ENCODE assay signal across 10 cellular contexts in genomic region chr1:147762233-147763024, GRCh38. TPM values are rescaled to one million over a fixed set of nuclear protein-coding genes. Genes with fewer than 3 reads are reported as not detected.
DNase-seq lines count a peak whose midpoint lies in the region; ATAC-seq and TF ChIP-seq lines count a peak whose summit lies in the region.
"Had no signal": no experiment of that assay in that cellular context is flagged by ENCODE, and none has a peak within 500 bp of the region (broad histone marks: within the 10 kb centered on the region; RNA-seq: fewer than 3 reads in every experiment).

No MANE protein-coding gene starts in this region.

- DNase-seq in CD4-positive, CD25-positive, alpha-beta regulatory T cell, result peak in 2 of 3 donors; percentile 23 to 68
- DNase-seq in HT-29 (ENCODE audit: low spot score) (peak; percentile 70), mammary epithelial cell (no peak), memory B cell (ENCODE audit: low spot score in 2 of 2) (no peak), DMS153 treated with DMSO at 0.1 percent for 48 hours (lab: John Stamatoyannopoulos, UW; ENCODE audit: unreplicated experiment) (no peak), SIG-M5 (lab: John Stamatoyannopoulos, UW) (no peak), caudate nucleus (lab: John Stamatoyannopoulos, UW) (no peak), omental fat pad (ENCODE audit: low spot score) (no peak)
- DNase-seq: glutamatergic neuron, NCI-H69 had no signal

- peak overlapping the region; percentile 18 for H2AFZ ChIP-seq in mammary epithelial cell (ENCODE audit: low read depth, low read length)

- BruUV-seq in mammary epithelial cell (replicated peaks; lab: Mats Ljungman, UMichigan), result no TSS peak

- peak overlapping the region; percentile 72 for H3K4me3 ChIP-seq in CD4-positive, CD25-positive, alpha-beta regulatory T cell (ENCODE audit: low read depth, low read length)
- no peak overlapping the region for H3K4me3 ChIP-seq in mammary epithelial cell (replicated peaks in 1 of 3; ENCODE audit: insufficient read depth in 1 of 3, low read depth in 2 of 3, low read length in 3 of 3)

- in situ Hi-C loops in mammary epithelial cell (cut with MboI; ENCODE audit: low sequenced_read_pairs in 2 of 2), result no loop called here

- 75% methylated on average over 3 of the region's 3 CpGs for WGBS in mammary epithelial cell (ENCODE audit: low coverage, missing lambda C conversion rate)

- H3K4me2 ChIP-seq in mammary epithelial cell (ENCODE audit: insufficient read depth, low read depth, low read length), result no peak overlapping the region

- peaks cover 17% of the 10 kb centered on the region for H3K4me1 ChIP-seq in CD4-positive, CD25-positive, alpha-beta regulatory T cell (ENCODE audit: control insufficient read depth, insufficient read depth, low read length, poor library complexity, severe bottlenecking)
- peaks cover 53% of the 10 kb centered on the region for H3K4me1 ChIP-seq in mammary epithelial cell (ENCODE audit: insufficient read depth, low read length)

- peak overlapping the region; percentile 64 to 85 (median 72) for H3K27ac Mint-ChIP-seq in CD4-positive, CD25-positive, alpha-beta regulatory T cell
- H3K27ac Mint-ChIP-seq in memory B cell, result peak overlapping the region; percentile 26

- no peaks in the 10 kb centered on the region for H3K36me3 ChIP-seq in CD4-positive, CD25-positive, alpha-beta regulatory T cell (ENCODE audit: control insufficient read depth, insufficient read depth, low read length)
- no peaks in the 10 kb centered on the region for H3K36me3 ChIP-seq in mammary epithelial cell (ENCODE audit: insufficient read depth, low read length)

- CTCF ChIA-PET in mammary epithelial cell (lab: Charles Lee; ENCODE audit: low non-redundant PET), result no interaction called here

- H3K27me3 Mint-ChIP-seq in CD4-positive, CD25-positive, alpha-beta regulatory T cell, result peaks cover 4% of the 10 kb centered on the region
- no peaks in the 10 kb centered on the region for H3K27me3 Mint-ChIP-seq in memory B cell

- TF ChIP-seq CTCF in mammary epithelial cell (conservative IDR thresholded peaks at IDR 0.05 in 1 of 2, IDR thresholded peaks at IDR 0.05 in 1 of 2; ENCODE audit: extremely low read depth in 1 of 2, insufficient read depth in 1 of 2, low read depth in 1 of 2, low read length in 2 of 2) (no peak), omental fat pad (IDR thresholded peaks at IDR 0.05) (no peak)

- H3K4me3 Mint-ChIP-seq in CD4-positive, CD25-positive, alpha-beta regulatory T cell, result peak overlapping the region; percentile 4 to 74 (median 21)
- H3K4me3 Mint-ChIP-seq in memory B cell, result peak overlapping the region; percentile 4

- H3K4me1 Mint-ChIP-seq in CD4-positive, CD25-positive, alpha-beta regulatory T cell, result peaks cover 5 to 41% (median 28%) of the 10 kb centered on the region in 4 donors
- H3K4me1 Mint-ChIP-seq in memory B cell, result peaks cover 22% of the 10 kb centered on the region

- H3K9me3 ChIP-seq in CD4-positive, CD25-positive, alpha-beta regulatory T cell (ENCODE audit: control insufficient read depth in 2 of 2, low read length in 2 of 2), result no peaks in the 10 kb centered on the region
- H3K9me3 ChIP-seq in mammary epithelial cell (replicated peaks; ENCODE audit: insufficient read depth, low read length), result no peaks in the 10 kb centered on the region

- H3K9me3 Mint-ChIP-seq in CD4-positive, CD25-positive, alpha-beta regulatory T cell, result no peaks in the 10 kb centered on the region
- H3K9me3 Mint-ChIP-seq in memory B cell, result no peaks in the 10 kb centered on the region

- H3K9ac ChIP-seq in mammary epithelial cell (ENCODE audit: insufficient read depth, low read length), result no peak overlapping the region

- dilution Hi-C loops in mammary epithelial cell (cut with HindIII; ENCODE audit: low sequenced_read_pairs), result no loop called here

- H3K79me2 ChIP-seq in mammary epithelial cell (ENCODE audit: insufficient read depth, low read length), result no peaks in the 10 kb centered on the region

- peak overlapping the region; percentile 52 for H3K27ac ChIP-seq in CD4-positive, CD25-positive, alpha-beta regulatory T cell (ENCODE audit: insufficient read depth, low read length, poor library complexity, severe bottlenecking)
- H3K27ac ChIP-seq in mammary epithelial cell (ENCODE audit: insufficient read depth, low read depth, low read length) (no peak overlapping the region), caudate nucleus (ENCODE audit: low read depth, low read length) (no peak overlapping the region)

- intact Hi-C loops in mammary epithelial cell (cut with micrococcal nuclease), result no loop called here

- no peaks in the 10 kb centered on the region for H3K27me3 ChIP-seq in CD4-positive, CD25-positive, alpha-beta regulatory T cell (ENCODE audit: control insufficient read depth, insufficient read depth, low read length)
- H3K27me3 ChIP-seq in mammary epithelial cell (ENCODE audit: insufficient read depth, low read length), result no peaks in the 10 kb centered on the region

- H3K36me3 Mint-ChIP-seq in CD4-positive, CD25-positive, alpha-beta regulatory T cell, result peaks cover 7% of the 10 kb centered on the region
- no peaks in the 10 kb centered on the region for H3K36me3 Mint-ChIP-seq in memory B cell

- H4K20me1 ChIP-seq in mammary epithelial cell (ENCODE audit: insufficient read depth, low read length), result no peaks in the 10 kb centered on the region

- peak; percentile 64 to 75 for ATAC-seq in CD4-positive, CD25-positive, alpha-beta regulatory T cell (ENCODE audit: low read depth in 2 of 2)
- ATAC-seq in memory B cell (ENCODE audit: low read depth) (peak; percentile 86), omental fat pad (ENCODE audit: low FRiP score) (no peak)

RNA-seq across cellular contexts. Expression of gene GJA5, which starts 2.0 kb away (rescaled TPM):
- total RNA-seq in CD4-positive, CD25-positive, alpha-beta regulatory T cell, result not detected
- polyA plus RNA-seq in CD4-positive, CD25-positive, alpha-beta regulatory T cell, result not detected
- total RNA-seq in HT-29 (2014; rRNA removed; shearing (Covaris generic)), result 0.57 and 0.86 TPM in 2 replicates
- total RNA-seq in mammary epithelial cell, result 100 to 1,000 TPM in 1 of 2 donors, 10 to 100 TPM in 1; 17.0 to 255 TPM
- polyA plus RNA-seq in mammary epithelial cell, result 27.4 TPM
- 17.0 TPM for polyA minus RNA-seq in mammary epithelial cell
- total RNA-seq in omental fat pad, result 10 to 100 TPM; 14.2 to 63.2 (median 39.6) TPM

Comparison
In these comparisons a context has a peak if more than half of its experiments do, and no peak if none do; other contexts are left out.
1. DNase-seq: peak in CD4-positive, CD25-positive, alpha-beta regulatory T cell (2 of 3) and HT-29 (single experiment); none in mammary epithelial cell (single experiment), memory B cell (0 of 2), DMS153 treated with DMSO at 0.1 percent for 48 hours (single experiment), SIG-M5 (single experiment), caudate nucleus (0 of 61) and omental fat pad (single experiment).